9 cellular contexts compared by ENCODE assay signal in genomic region chr15:89689930-89690275, GRCh38. TPM values are rescaled to one million over a fixed set of nuclear protein-coding genes. Genes with fewer than 3 reads are reported as not detected.
DNase-seq lines count a peak whose midpoint lies in the region; ATAC-seq, FAIRE-seq and TF ChIP-seq lines count a peak whose summit lies in the region.
"Not testable (repeated sequence)": the region's sequence is repeated elsewhere in the genome, so short reads cannot be mapped to it uniquely, and the experiment has no call there.
"Had no signal": no experiment of that assay in that cellular context is flagged by ENCODE, and none has a peak within 500 bp of the region (broad histone marks: within the 10 kb centered on the region; RNA-seq: fewer than 3 reads in every experiment).

No MANE protein-coding gene starts in this region.

- 42 to 68% (median 53%) methylated on average over 15 of the region's 15 CpGs for WGBS in adrenal gland, 4 donors

- not testable (repeated sequence) for H3F3A ChIP-seq in neural cell (ENCODE audit: insufficient read depth, low read length, poor library complexity, severe bottlenecking)

- not testable (repeated sequence) for TF ChIP-seq EP300 in neural cell (conservative IDR thresholded peaks at IDR 0.05; ENCODE audit: poor library complexity, severe bottlenecking)

- not testable (repeated sequence) for DNase-seq in AG09309 (ENCODE audit: low read depth); HL-60 (ENCODE audit: low read depth in 1 of 2, low spot score in 1 of 2); T-helper 17 cell; adrenal gland; epithelial cell of esophagus (ENCODE audit: low read depth); kidney

- not testable (repeated sequence) for TF ChIP-seq RAD21 in neural cell (conservative IDR thresholded peaks at IDR 0.05)

- peak overlapping the region; percentile 68 for H3K4me2 ChIP-seq in neural cell (ENCODE audit: low read length)

- peak overlapping the region; percentile 70 for H3K4me3 ChIP-seq in AG09309 (ENCODE audit: control insufficient read depth, low read depth, low read length)
- H3K4me3 ChIP-seq in HL-60 (replicated peaks; ENCODE audit: insufficient read depth, low read length): peak overlapping the region; percentile 96
- H3K4me3 ChIP-seq in adrenal gland: peak overlapping the region in 3 of 4 donors; percentile 17 to 82 (median 68)
- H3K4me3 ChIP-seq in epithelial cell of esophagus (ENCODE audit: low read length): peak overlapping the region; percentile 85
- H3K4me3 ChIP-seq in kidney (ENCODE audit: low read length in 2 of 2): peak overlapping the region; percentile 82 to 92
- peak overlapping the region; percentile 92 for H3K4me3 ChIP-seq in neural cell (ENCODE audit: low read length)

- not testable (repeated sequence) for H3K27me3 ChIP-seq in HL-60 (ENCODE audit: insufficient read depth, poor library complexity, severe bottlenecking); adrenal gland; neural cell (ENCODE audit: insufficient read depth, low read depth, low read length)

- ATAC-seq in T-helper 17 cell: not testable (repeated sequence)

- TF ChIP-seq CTCF in AG09309 (IDR thresholded peaks at IDR 0.05; ENCODE audit: control insufficient read depth, insufficient read depth, low read depth, low read length, missing control alignments); HL-60 (IDR thresholded peaks at IDR 0.05; ENCODE audit: insufficient read depth, low read length); adrenal gland (IDR thresholded peaks at IDR 0.05); epithelial cell of esophagus (IDR thresholded peaks at IDR 0.05; ENCODE audit: insufficient read depth, low read depth, low read length, missing control alignments); kidney (IDR thresholded peaks at IDR 0.05; ENCODE audit: borderline replicate concordance, extremely low read depth, insufficient read depth); neural cell (IDR thresholded peaks at IDR 0.05; ENCODE audit: poor library complexity, severe bottlenecking): not testable (repeated sequence)

- H3K27ac Mint-ChIP-seq in T-helper 17 cell: peak overlapping the region; percentile 85
- H3K27ac Mint-ChIP-seq in stimulated activated naive CD8-positive, alpha-beta T cell treated with anti-CD3 and anti-CD28 coated beads, Interleukin-15, Interleukin-2, amounts not matched to agents 100 ng/mL and 50 ng/mL, for 24 hours: not testable (repeated sequence)

- H2AFZ ChIP-seq in neural cell (ENCODE audit: low read depth, low read length): peak overlapping the region; percentile 94

- H3K36me3 Mint-ChIP-seq in T-helper 17 cell (ENCODE audit: low read depth); stimulated activated naive CD8-positive, alpha-beta T cell treated with anti-CD3 and anti-CD28 coated beads, Interleukin-15, Interleukin-2, amounts not matched to agents 100 ng/mL and 50 ng/mL, for 24 hours (ENCODE audit: low read depth): not testable (repeated sequence)

- H3K27me3 Mint-ChIP-seq in T-helper 17 cell; stimulated activated naive CD8-positive, alpha-beta T cell treated with anti-CD3 and anti-CD28 coated beads, Interleukin-15, Interleukin-2, amounts not matched to agents 100 ng/mL and 50 ng/mL, for 24 hours: not testable (repeated sequence)

- H3K36me3 ChIP-seq in adrenal gland (replicated peaks in 1 of 2); kidney (ENCODE audit: control insufficient read depth in 1 of 2, insufficient read depth in 2 of 2, low read length in 2 of 2); neural cell (ENCODE audit: insufficient read depth, low read length): not testable (repeated sequence)

- H4K20me1 ChIP-seq in neural cell (ENCODE audit: insufficient read depth): not testable (repeated sequence)

- H3K9ac ChIP-seq in kidney (ENCODE audit: low read length in 2 of 2) (peak overlapping the region; percentile 80 to 91), neural cell (ENCODE audit: low read length) (peak overlapping the region; percentile 63)

- not testable (repeated sequence) for H3K9me2 ChIP-seq in neural cell (ENCODE audit: insufficient read depth, low read length)

- intact Hi-C loops in adrenal gland (cut with DNase I): loop anchor here in 1 of 2 donors (5.0 kb wide), 1 partner anchor 43 kb away; no protein-coding TSS in a partner anchor
- intact Hi-C loops in kidney (cut with DNase I): not testable (repeated sequence)

- H3K27ac ChIP-seq in HL-60 (replicated peaks); neural cell (ENCODE audit: low read length): not testable (repeated sequence)
- H3K27ac ChIP-seq in adrenal gland (peak overlapping the region in 4 of 5 donors; percentile 2 to 73 (median 32)), kidney (ENCODE audit: low read depth in 2 of 2, low read length in 2 of 2) (peak overlapping the region; percentile 65 to 74)

- not testable (repeated sequence) for FAIRE-seq in kidney (lab: Jason Lieb, UNC)

- not testable (repeated sequence) for H3K9me3 Mint-ChIP-seq in stimulated activated naive CD8-positive, alpha-beta T cell treated with anti-CD3 and anti-CD28 coated beads, Interleukin-15, Interleukin-2, amounts not matched to agents 100 ng/mL and 50 ng/mL, for 24 hours

- peaks cover 0 to 14% of the 10 kb centered on the region in 2 donors for H3K4me1 ChIP-seq in adrenal gland (replicated peaks in 1 of 2)
- not testable (repeated sequence) for H3K4me1 ChIP-seq in kidney (ENCODE audit: control insufficient read depth in 1 of 2, insufficient read depth in 1 of 2, low read depth in 1 of 2, low read length in 2 of 2)

- TF ChIP-seq POLR2A in adrenal gland (IDR thresholded peaks at IDR 0.05): not testable (repeated sequence)

- peak overlapping the region; percentile 88 for H3K4me3 Mint-ChIP-seq in T-helper 17 cell
- peak overlapping the region; percentile 86 for H3K4me3 Mint-ChIP-seq in stimulated activated naive CD8-positive, alpha-beta T cell treated with anti-CD3 and anti-CD28 coated beads, Interleukin-15, Interleukin-2, amounts not matched to agents 100 ng/mL and 50 ng/mL, for 24 hours

- H3K9me3 ChIP-seq in T-helper 17 cell (ENCODE audit: control insufficient read depth, low read length, poor library complexity, severe bottlenecking); adrenal gland (replicated peaks in 1 of 3); kidney (ENCODE audit: control insufficient read depth in 1 of 2, low read length in 2 of 2); neural cell (ENCODE audit: low read length): not testable (repeated sequence)

- H3K79me2 ChIP-seq in neural cell (replicated peaks; ENCODE audit: insufficient read depth, low read length): not testable (repeated sequence)

- peaks cover 11% of the 10 kb centered on the region for H3K4me1 Mint-ChIP-seq in T-helper 17 cell
- peaks cover 16% of the 10 kb centered on the region for H3K4me1 Mint-ChIP-seq in stimulated activated naive CD8-positive, alpha-beta T cell treated with anti-CD3 and anti-CD28 coated beads, Interleukin-15, Interleukin-2, amounts not matched to agents 100 ng/mL and 50 ng/mL, for 24 hours (ENCODE audit: low read depth)

RNA-seq across cellular contexts. Expression of gene PEX11A, which starts 0.7 kb away (rescaled TPM):
- under 1 TPM; 0.16 to 0.37 TPM for total RNA-seq in T-helper 17 cell
- total RNA-seq in adrenal gland: 10 to 100 TPM in 6 of 8 donors, 1 to 10 TPM in 2; 7.9 to 23.2 (median 15.5) TPM
- 10 to 100 TPM in 1 of 3 donors, 1 to 10 TPM in 2; 5.4 to 22.3 (median 6.7) TPM for polyA plus RNA-seq in adrenal gland
- total RNA-seq in kidney: 7.7 TPM
- 13.7 TPM for polyA plus RNA-seq in kidney (ENCODE audit: insufficient read depth, low read depth, low replicate concordance)
- polyA plus RNA-seq in neural cell: 13.6 and 18.1 TPM in 2 replicates
- 9.0 and 13.1 TPM in 2 replicates for polyA minus RNA-seq in neural cell
- total RNA-seq: K562 had no signal
- polyA plus RNA-seq: K562 had no signal

RNA-seq across cellular contexts. Expression of gene WDR93, which starts 0.7 kb away (rescaled TPM):
- total RNA-seq in T-helper 17 cell (under 1 TPM in 1 of 2 donors, not detected in 1; 0.18 TPM), adrenal gland (under 1 TPM in 4 of 8 donors, not detected in 4; 0.14 to 0.43 (median 0.30) TPM), kidney (2.5 TPM)
- polyA plus RNA-seq in adrenal gland (under 1 TPM; 0.37 to 0.40 (median 0.38) TPM), kidney (ENCODE audit: insufficient read depth, low read depth, low replicate concordance) (1.2 TPM), neural cell (0.41 TPM in 1 of 2 replicates, not detected in the other)
- polyA minus RNA-seq in neural cell: 0.58 and 0.73 TPM in 2 replicates
- total RNA-seq: K562 had no signal
- polyA plus RNA-seq: K562 had no signal

RNA-seq across cellular contexts. Expression of gene PLIN1, which starts 10.7 kb away (rescaled TPM):
- total RNA-seq in T-helper 17 cell (under 1 TPM; 0.10 to 0.12 TPM), adrenal gland (10 to 100 TPM in 3 of 8 donors, 1 to 10 TPM in 5; 2.0 to 21.3 (median 7.6) TPM), kidney (2.1 TPM)
- polyA plus RNA-seq in adrenal gland (100 to 1,000 TPM in 1 of 3 donors, 1 to 10 TPM in 2; 2.4 to 199 (median 7.4) TPM), kidney (ENCODE audit: insufficient read depth, low read depth, low replicate concordance) (0.86 TPM), neural cell (0.08 TPM in 1 of 2 replicates, not detected in the other)
- polyA minus RNA-seq in neural cell: not detected in 2 replicates
- total RNA-seq: K562 had no signal
- polyA plus RNA-seq: K562 had no signal

RNA-seq across cellular contexts. Expression of gene KIF7, which starts 34.6 kb away (rescaled TPM):
- under 1 TPM; 0.05 to 0.10 TPM for total RNA-seq in T-helper 17 cell
- 1 to 10 TPM; 3.9 to 6.6 (median 5.7) TPM for total RNA-seq in adrenal gland
- polyA plus RNA-seq in adrenal gland: 1 to 10 TPM; 1.6 to 8.2 (median 5.0) TPM
- total RNA-seq in kidney: 4.2 TPM
- polyA plus RNA-seq in kidney (ENCODE audit: insufficient read depth, low read depth, low replicate concordance): 1.4 TPM
- 5.2 and 5.6 TPM in 2 replicates for polyA plus RNA-seq in neural cell
- polyA minus RNA-seq in neural cell: 9.0 and 10.7 TPM in 2 replicates
